ENCODE assay signal across 9 cellular contexts in the genomic region with DNA sequence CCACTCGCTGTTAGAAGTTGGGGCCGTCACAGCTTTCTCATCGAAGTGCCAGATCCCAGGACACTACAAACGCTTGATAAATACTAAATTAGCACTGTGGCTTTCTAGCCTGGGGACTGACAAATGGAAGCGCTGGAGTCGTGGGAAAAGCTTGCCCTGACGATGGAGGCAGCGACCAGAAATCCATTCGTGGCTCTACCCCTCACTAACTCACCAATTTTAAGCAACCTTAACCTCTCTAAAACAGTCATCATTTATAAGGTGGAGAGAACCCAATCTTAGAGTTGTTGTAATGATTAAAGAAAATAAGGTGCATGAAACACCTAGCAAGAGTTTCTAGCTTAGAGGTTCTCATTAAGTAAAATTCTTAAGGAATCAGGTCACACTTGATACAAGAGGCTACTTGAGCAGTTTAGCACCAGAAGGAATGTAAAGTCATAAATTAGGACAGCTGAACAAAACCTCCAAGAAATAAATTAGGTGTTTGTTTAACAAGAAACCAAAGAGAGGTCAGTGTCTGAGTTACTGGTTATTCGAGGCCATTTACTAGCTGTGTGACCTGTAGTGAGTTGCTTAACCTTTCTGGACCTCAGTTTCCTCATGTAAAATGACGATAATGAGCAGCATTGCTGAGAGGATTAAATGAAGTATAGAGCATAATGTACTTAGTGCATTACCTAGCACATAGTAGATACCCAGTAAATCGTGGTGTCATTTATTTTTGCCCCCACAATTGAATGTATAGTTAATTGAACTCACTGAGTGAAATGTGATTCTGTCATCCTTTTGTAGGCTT. TPM values are rescaled to one million over a fixed set of nuclear protein-coding genes. Genes with fewer than 3 reads are reported as not detected.
A peak's percentile ranks its signal among the peaks of the same experiment; 100 is the strongest.
DNase-seq lines count a peak whose midpoint lies in the region; ATAC-seq, FAIRE-seq and TF ChIP-seq lines count a peak whose summit lies in the region.
"Had no signal": no experiment of that assay in that cellular context is flagged by ENCODE, and none has a peak within 500 bp of the region (broad histone marks: within the 10 kb centered on the region; RNA-seq: fewer than 3 reads in every experiment).

No MANE protein-coding gene starts in this region.

- no peaks in the 10 kb centered on the region for H3K27me3 Mint-ChIP-seq in naive thymus-derived CD8-positive, alpha-beta T cell

- peaks cover 9 to 41% (median 34%) of the 10 kb centered on the region in 4 donors for H3K4me1 Mint-ChIP-seq in naive thymus-derived CD8-positive, alpha-beta T cell

- peak overlapping the region; percentile 79 for H3K4me3 ChIP-seq in AG10803 (ENCODE audit: low read length)
- H3K4me3 ChIP-seq in coronary artery, result peak overlapping the region; percentile 77

- peak overlapping the region; percentile 95 to 98 for H3K27ac ChIP-seq in coronary artery

- POLR2A ChIA-PET in naive thymus-derived CD8-positive, alpha-beta T cell (lab: Charles Lee), result interaction anchor here (0.6 to 9.1 kb wide), 26 partner anchors 11 to 1170 kb away, joined by 3 to 269 read pairs (median 3); partner anchors contain the start of genes NUCKS1, RAB29 and RBBP5

- no peaks in the 10 kb centered on the region for H3K9me3 Mint-ChIP-seq in naive thymus-derived CD8-positive, alpha-beta T cell

- ATAC-seq in naive thymus-derived CD8-positive, alpha-beta T cell, result no peak

- TF ChIP-seq CTCF in AG10803 (conservative IDR thresholded peaks at IDR 0.05; ENCODE audit: low read length) (no peak), coronary artery (IDR thresholded peaks at IDR 0.05) (no peak)

- peaks cover 0 to 13% (median 4%) of the 10 kb centered on the region in 3 donors for H3K36me3 Mint-ChIP-seq in naive thymus-derived CD8-positive, alpha-beta T cell

- FAIRE-seq in HTR-8/SVneo (lab: Jason Lieb, UNC), result no peak
- FAIRE-seq: frontal cortex had no signal

- peak overlapping the region; percentile 82 to 98 (median 96) for H3K27ac Mint-ChIP-seq in naive thymus-derived CD8-positive, alpha-beta T cell

- peak overlapping the region; percentile 77 to 91 (median 83) for H3K4me3 Mint-ChIP-seq in naive thymus-derived CD8-positive, alpha-beta T cell

- DNase-seq in AG10803 (ENCODE audit: low read depth) (peak; percentile 16), M059J (ENCODE audit: low read depth) (peak; percentile 9), coronary artery (ENCODE audit: low spot score) (no peak), HTR-8/SVneo (ENCODE audit: insufficient read length, low spot score) (no peak), SK-N-DZ (ENCODE audit: low spot score) (no peak)
- DNase-seq in naive thymus-derived CD8-positive, alpha-beta T cell, result no peak
- no peak for DNase-seq in activated CD4-positive, alpha-beta T cell treated with anti-CD3 and anti-CD28 coated beads, Interleukin-2, amount 50 U/mL, for 4 hours
- DNase-seq in stimulated activated CD4-positive, alpha-beta T cell treated with anti-CD3 and anti-CD28 coated beads, Interleukin-2, amount 100 ng/mL, for 24 hours, result no peak

RNA-seq across cellular contexts. Expression of gene ELK4, which starts 0.8 kb away (rescaled TPM):
- 13.7 and 21.1 TPM in 2 replicates for total RNA-seq in M059J (2014; rRNA removed; shearing (Covaris generic))
- 100 to 1,000 TPM; 194 to 204 TPM for total RNA-seq in naive thymus-derived CD8-positive, alpha-beta T cell
- 1 to 10 TPM; 4.5 to 8.3 (median 5.8) TPM for polyA plus RNA-seq in naive thymus-derived CD8-positive, alpha-beta T cell
- polyA plus RNA-seq in SK-N-DZ (2014; cell fraction: cytosol; rRNA removed), result 4.4 and 5.7 TPM in 2 replicates
- polyA plus RNA-seq in SK-N-DZ (2014; cell fraction: nucleus; rRNA removed), result 5.3 and 8.4 TPM in 2 replicates

RNA-seq across cellular contexts. Expression of gene SLC45A3, which starts 47.7 kb away (rescaled TPM):
- 4.4 and 7.8 TPM in 2 replicates for total RNA-seq in M059J (2014; rRNA removed; shearing (Covaris generic))
- under 1 TPM; 0.25 to 0.36 TPM for total RNA-seq in naive thymus-derived CD8-positive, alpha-beta T cell
- polyA plus RNA-seq in naive thymus-derived CD8-positive, alpha-beta T cell, result not detected
- 6.2 TPM in 2 replicates for polyA plus RNA-seq in SK-N-DZ (2014; cell fraction: cytosol; rRNA removed)
- 4.5 and 4.9 TPM in 2 replicates for polyA plus RNA-seq in SK-N-DZ (2014; cell fraction: nucleus; rRNA removed)

Comparison
In these comparisons a context has a peak if more than half of its experiments do, and no peak if none do; other contexts are left out.
1. DNase-seq: peak in AG10803 (single experiment) and M059J (single experiment); none in coronary artery (single experiment), naive thymus-derived CD8-positive, alpha-beta T cell (0 of 10), HTR-8/SVneo (single experiment), activated CD4-positive, alpha-beta T cell treated with anti-CD3 and anti-CD28 coated beads, Interleukin-2, amount 50 U/mL, for 4 hours (0 of 2), SK-N-DZ (single experiment) and stimulated activated CD4-positive, alpha-beta T cell treated with anti-CD3 and anti-CD28 coated beads, Interleukin-2, amount 100 ng/mL, for 24 hours (0 of 2).